ENCODE assay signal across 8 cellular contexts in the genomic region with DNA sequence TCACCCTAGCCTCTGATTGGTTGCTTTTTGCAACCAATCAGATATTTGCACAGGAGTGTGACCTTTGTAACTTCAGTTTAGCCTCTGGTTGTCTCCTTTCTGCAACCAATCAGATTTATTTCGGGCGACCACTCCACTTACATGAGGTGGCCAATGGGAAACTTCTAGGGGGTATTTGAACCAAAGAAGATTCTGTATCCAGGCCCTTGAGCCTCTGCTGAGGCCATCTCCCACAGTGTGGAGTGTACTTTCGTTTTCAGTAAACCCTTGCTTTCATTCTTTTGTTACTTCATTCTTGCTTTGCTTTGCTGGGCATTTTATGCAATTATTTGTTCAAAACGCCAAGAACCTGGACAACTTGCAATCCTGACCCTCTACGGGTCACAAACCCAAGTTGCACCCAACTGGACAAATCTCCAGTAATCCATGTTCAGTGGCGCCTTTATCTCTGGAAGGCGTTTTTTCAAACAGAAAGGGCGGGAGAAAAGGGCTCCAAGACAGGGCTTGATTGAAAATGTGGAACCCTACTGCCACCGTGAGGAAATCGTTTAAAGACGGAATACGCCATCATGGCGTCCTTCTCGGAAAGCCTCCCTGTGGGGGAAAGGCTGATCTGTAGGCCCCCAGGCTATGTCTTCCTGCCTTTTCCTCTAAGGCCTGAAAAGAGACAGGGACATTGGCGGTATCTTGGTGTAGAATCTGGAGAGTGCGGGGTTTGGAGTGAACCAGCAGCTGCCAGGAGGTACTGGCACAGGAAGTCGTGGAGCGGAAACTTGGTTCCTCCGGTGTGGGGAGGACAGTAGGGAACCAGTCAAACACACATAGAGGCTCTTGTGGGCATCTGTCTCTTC.
DNase-seq lines count a peak whose midpoint lies in the region; ATAC-seq, FAIRE-seq and TF ChIP-seq lines count a peak whose summit lies in the region.

No MANE protein-coding gene starts in this region.

- ATAC-seq in GM19351 (IDR thresholded peaks at IDR 0.05; ENCODE audit: unreplicated experiment) = peak; percentile 65
- ATAC-seq in activated CD8-positive, alpha-beta T cell treated with anti-CD3 and anti-CD28 coated beads, Interleukin-2, amount 10 ng/mL, durations not matched to agents 7 days and 5 days = no peak
- ATAC-seq in HG03469 (IDR thresholded peaks at IDR 0.05; ENCODE audit: unreplicated experiment) = no peak
- ATAC-seq in HG03045 (IDR thresholded peaks at IDR 0.05; ENCODE audit: unreplicated experiment) = no peak

- peak; percentile 91 for FAIRE-seq in A204.1 (lab: Jason Lieb, UNC)

- H3K4me1 Mint-ChIP-seq in activated CD8-positive, alpha-beta T cell treated with anti-CD3 and anti-CD28 coated beads, Interleukin-2, amount 10 ng/mL, durations not matched to agents 7 days and 5 days (ENCODE audit: low read depth) = no peaks in the 10 kb centered on the region

- H3K4me3 Mint-ChIP-seq in activated CD8-positive, alpha-beta T cell treated with anti-CD3 and anti-CD28 coated beads, Interleukin-2, amount 10 ng/mL, durations not matched to agents 7 days and 5 days = no peak overlapping the region

- TF ChIP-seq CTCF in fibroblast of the aortic adventitia (IDR thresholded peaks at IDR 0.05; ENCODE audit: insufficient read depth, low read length) = peak; percentile 40

- H3K27me3 Mint-ChIP-seq in activated CD8-positive, alpha-beta T cell treated with anti-CD3 and anti-CD28 coated beads, Interleukin-2, amount 10 ng/mL, durations not matched to agents 7 days and 5 days (ENCODE audit: low read depth) = no peaks in the 10 kb centered on the region

- DNase-seq in NCI-H774 (lab: John Stamatoyannopoulos, UW) = peak; percentile 64
- DNase-seq in fibroblast of the aortic adventitia (ENCODE audit: low read depth) = peak; percentile 96
- DNase-seq in activated CD8-positive, alpha-beta T cell treated with anti-CD3 and anti-CD28 coated beads, Interleukin-2, amount 10 ng/mL, durations not matched to agents 7 days and 5 days = no peak
- no peak for DNase-seq in SW 1271 (lab: John Stamatoyannopoulos, UW)

- H3K4me3 ChIP-seq in fibroblast of the aortic adventitia (ENCODE audit: low read depth, low read length) = peak overlapping the region; percentile 62

- H3K9me3 Mint-ChIP-seq in activated CD8-positive, alpha-beta T cell treated with anti-CD3 and anti-CD28 coated beads, Interleukin-2, amount 10 ng/mL, durations not matched to agents 7 days and 5 days (ENCODE audit: insufficient read depth) = no peaks in the 10 kb centered on the region

- peaks cover 7% of the 10 kb centered on the region for H3K36me3 Mint-ChIP-seq in activated CD8-positive, alpha-beta T cell treated with anti-CD3 and anti-CD28 coated beads, Interleukin-2, amount 10 ng/mL, durations not matched to agents 7 days and 5 days (ENCODE audit: low read depth)

- H3K27ac Mint-ChIP-seq in activated CD8-positive, alpha-beta T cell treated with anti-CD3 and anti-CD28 coated beads, Interleukin-2, amount 10 ng/mL, durations not matched to agents 7 days and 5 days = no peak overlapping the region

- POLR2A ChIA-PET in activated CD8-positive, alpha-beta T cell treated with anti-CD3 and anti-CD28 coated beads, Interleukin-2, amount 10 ng/mL, durations not matched to agents 7 days and 5 days (lab: Charles Lee) = no interaction called here

- CTCF ChIA-PET in activated CD8-positive, alpha-beta T cell treated with anti-CD3 and anti-CD28 coated beads, Interleukin-2, amount 10 ng/mL, durations not matched to agents 7 days and 5 days (lab: Charles Lee) = no interaction called here

Comparison
In these comparisons a context has a peak if more than half of its experiments do, and no peak if none do; other contexts are left out.
1. DNase-seq: peak in NCI-H774 (single experiment) and fibroblast of the aortic adventitia (single experiment); none in activated CD8-positive, alpha-beta T cell treated with anti-CD3 and anti-CD28 coated beads, Interleukin-2, amount 10 ng/mL, durations not matched to agents 7 days and 5 days (single experiment) and SW 1271 (0 of 2).